15 cellular contexts compared by ENCODE assay signal in the genomic region with DNA sequence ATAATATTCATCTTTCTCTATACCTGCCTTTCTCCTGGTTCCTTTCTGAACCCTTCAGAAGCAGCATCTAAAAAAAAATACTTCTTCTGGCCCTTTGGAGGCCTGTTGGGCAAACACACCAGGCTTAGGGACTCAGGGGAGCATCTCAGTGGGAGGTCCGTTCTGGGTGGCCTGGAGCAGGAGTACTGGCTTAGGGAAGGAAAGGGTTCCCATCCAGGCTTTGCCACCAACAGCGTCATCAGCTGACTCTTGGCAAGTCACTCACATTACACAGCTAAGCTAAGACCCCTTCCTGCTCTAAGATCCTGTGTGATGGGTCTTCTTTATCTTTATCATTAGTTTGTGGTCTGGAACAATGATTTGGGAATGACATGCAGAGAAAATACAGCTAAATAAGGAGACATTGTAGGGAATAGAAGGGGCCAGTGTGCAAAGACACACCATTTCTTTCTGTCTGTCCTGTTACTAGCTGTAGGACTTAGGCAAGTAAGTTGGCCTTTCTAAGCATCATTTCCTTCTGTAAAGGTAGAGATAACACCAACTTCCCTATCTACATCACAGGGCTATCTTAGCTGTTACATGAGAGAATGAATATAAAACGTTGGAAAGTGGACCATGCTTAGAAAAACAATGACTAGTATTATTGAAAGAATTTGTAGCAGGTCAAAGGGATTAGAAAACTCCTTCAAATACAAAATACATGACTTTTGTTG. TPM values are rescaled to one million over a fixed set of nuclear protein-coding genes. Genes with fewer than 3 reads are reported as not detected.
"Had no signal": no experiment of that assay in that cellular context is flagged by ENCODE, and none has a peak within 500 bp of the region (broad histone marks: within the 10 kb centered on the region; RNA-seq: fewer than 3 reads in every experiment).

No MANE protein-coding gene starts in this region.

- H3K27me3 Mint-ChIP-seq: activated CD8-positive, alpha-beta memory T cell treated with anti-CD3 and anti-CD28 coated beads, Interleukin-2, amount 10 ng/mL, durations not matched to agents 7 days and 5 days; activated naive CD8-positive, alpha-beta T cell treated with anti-CD3 and anti-CD28 coated beads for 36 hours; dendritic cell treated with granulocyte-macrophage colony-stimulating factor and Interleukin-4, amounts not matched to agents 40 ng/mL and 50 ng/mL, for 4 days; naive thymus-derived CD8-positive, alpha-beta T cell; stimulated activated memory B cell treated with anti-CD40 and anti-IgM and Interleukin-4, amounts not matched to agents 10 μg/mL and 1 μg/mL and 100 μg/mL, for 72 hours had no signal

- ATAC-seq: activated CD8-positive, alpha-beta memory T cell treated with anti-CD3 and anti-CD28 coated beads, Interleukin-2, amount 10 ng/mL, durations not matched to agents 7 days and 5 days; naive thymus-derived CD8-positive, alpha-beta T cell; stimulated activated memory B cell treated with anti-CD40 and anti-IgM and Interleukin-4, amounts not matched to agents 10 μg/mL and 1 μg/mL and 100 μg/mL, for 72 hours had no signal

- H3K27ac Mint-ChIP-seq: activated CD8-positive, alpha-beta memory T cell treated with anti-CD3 and anti-CD28 coated beads, Interleukin-2, amount 10 ng/mL, durations not matched to agents 7 days and 5 days; activated naive CD8-positive, alpha-beta T cell treated with anti-CD3 and anti-CD28 coated beads for 36 hours; dendritic cell treated with granulocyte-macrophage colony-stimulating factor and Interleukin-4, amounts not matched to agents 40 ng/mL and 50 ng/mL, for 4 days; endodermal cell; mesothelial cell of epicardium; naive thymus-derived CD8-positive, alpha-beta T cell; stimulated activated memory B cell treated with anti-CD40 and anti-IgM and Interleukin-4, amounts not matched to agents 10 μg/mL and 1 μg/mL and 100 μg/mL, for 72 hours had no signal

- H3K4me3 ChIP-seq: right atrium auricular region had no signal

- H3K36me3 ChIP-seq: brain microvascular endothelial cell, right atrium auricular region had no signal

- H3K4me3 Mint-ChIP-seq: activated CD8-positive, alpha-beta memory T cell treated with anti-CD3 and anti-CD28 coated beads, Interleukin-2, amount 10 ng/mL, durations not matched to agents 7 days and 5 days; activated naive CD8-positive, alpha-beta T cell treated with anti-CD3 and anti-CD28 coated beads for 36 hours; dendritic cell treated with granulocyte-macrophage colony-stimulating factor and Interleukin-4, amounts not matched to agents 40 ng/mL and 50 ng/mL, for 4 days; endodermal cell; mesothelial cell of epicardium; naive thymus-derived CD8-positive, alpha-beta T cell; stimulated activated memory B cell treated with anti-CD40 and anti-IgM and Interleukin-4, amounts not matched to agents 10 μg/mL and 1 μg/mL and 100 μg/mL, for 72 hours had no signal

- H3K27ac ChIP-seq: brain microvascular endothelial cell, right atrium auricular region had no signal

- H3K4me1 Mint-ChIP-seq: activated CD8-positive, alpha-beta memory T cell treated with anti-CD3 and anti-CD28 coated beads, Interleukin-2, amount 10 ng/mL, durations not matched to agents 7 days and 5 days had no signal

- H3K36me3 Mint-ChIP-seq: activated CD8-positive, alpha-beta memory T cell treated with anti-CD3 and anti-CD28 coated beads, Interleukin-2, amount 10 ng/mL, durations not matched to agents 7 days and 5 days; naive thymus-derived CD8-positive, alpha-beta T cell; stimulated activated memory B cell treated with anti-CD40 and anti-IgM and Interleukin-4, amounts not matched to agents 10 μg/mL and 1 μg/mL and 100 μg/mL, for 72 hours had no signal

- H3K9me3 Mint-ChIP-seq: activated naive CD8-positive, alpha-beta T cell treated with anti-CD3 and anti-CD28 coated beads for 36 hours; endodermal cell; mesothelial cell of epicardium; naive thymus-derived CD8-positive, alpha-beta T cell; stimulated activated memory B cell treated with anti-CD40 and anti-IgM and Interleukin-4, amounts not matched to agents 10 μg/mL and 1 μg/mL and 100 μg/mL, for 72 hours had no signal

- H3K9me3 ChIP-seq: right atrium auricular region had no signal

- DNase-seq: activated CD8-positive, alpha-beta memory T cell treated with anti-CD3 and anti-CD28 coated beads, Interleukin-2, amount 10 ng/mL, durations not matched to agents 7 days and 5 days; activated gamma-delta T cell; activated naive CD8-positive, alpha-beta T cell treated with anti-CD3 and anti-CD28 coated beads for 36 hours; activated T-cell treated with anti-CD3 and anti-CD28 coated beads, Interleukin-2, amount 50 U/mL, for 48 hours; brain microvascular endothelial cell; cerebellar nuclear complex; endodermal cell; kidney glomerular epithelial cell; naive thymus-derived CD8-positive, alpha-beta T cell; T-helper 1 cell; trophoblast cell had no signal

- H3K27me3 ChIP-seq: brain microvascular endothelial cell, right atrium auricular region had no signal

RNA-seq across cellular contexts. Expression of gene TMEM100, which starts 38.1 kb away (rescaled TPM):
- total RNA-seq: activated CD8-positive, alpha-beta memory T cell treated with anti-CD3 and anti-CD28 coated beads, Interleukin-2, amount 10 ng/mL, durations not matched to agents 7 days and 5 days; activated naive CD8-positive, alpha-beta T cell treated with anti-CD3 and anti-CD28 coated beads for 36 hours; naive thymus-derived CD8-positive, alpha-beta T cell had no signal
- polyA plus RNA-seq: naive thymus-derived CD8-positive, alpha-beta T cell had no signal
